ENCODE assay signal across 8 cellular contexts in the genomic region with DNA sequence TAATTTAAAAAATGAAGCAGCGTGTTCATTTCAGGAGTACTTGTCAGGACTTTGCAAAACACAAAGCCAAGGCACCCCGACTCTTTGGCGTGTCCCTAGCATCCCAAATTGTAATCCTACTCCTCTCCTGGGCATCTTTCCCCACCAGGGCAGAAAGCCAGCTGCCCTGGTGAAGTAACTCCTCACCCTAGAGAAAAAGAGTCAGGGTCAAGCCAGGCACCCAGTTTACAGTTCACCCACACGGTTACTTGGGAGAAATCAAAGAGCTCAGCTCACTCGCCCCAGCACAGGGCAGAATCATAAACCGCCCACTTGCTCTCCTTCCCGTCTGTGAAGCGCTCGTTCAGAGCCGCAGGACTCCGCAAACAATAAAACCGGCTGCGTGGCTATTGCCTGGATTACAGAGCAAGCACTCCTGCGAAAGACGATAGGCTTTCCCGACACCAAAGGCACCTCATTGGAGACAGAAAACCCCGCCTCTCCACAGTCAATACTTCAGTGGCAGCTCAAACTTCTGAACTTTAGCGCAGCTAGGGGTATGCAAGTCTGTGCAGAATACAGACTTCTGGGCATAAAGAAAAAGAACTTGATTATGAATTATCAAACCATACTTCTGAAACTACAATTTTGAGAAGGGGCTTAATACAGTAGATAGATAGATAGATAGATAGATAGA.
A peak's percentile ranks its signal among the peaks of the same experiment; 100 is the strongest.
DNase-seq lines count a peak whose midpoint lies in the region; FAIRE-seq and TF ChIP-seq lines count a peak whose summit lies in the region.

No MANE protein-coding gene starts in this region.

- no peaks in the 10 kb centered on the region for H3K36me3 Mint-ChIP-seq in mesothelial cell of epicardium
- H3K36me3 Mint-ChIP-seq in T-helper 2 cell treated with Interferon-gamma antibody and Interleukin-4, amounts not matched to agents 5 μg/mL and 100 μg/mL, for 36 hours (ENCODE audit: low read depth) = no peaks in the 10 kb centered on the region

- H3K4me1 ChIP-seq in vagina = peaks cover 15% of the 10 kb centered on the region

- no peak overlapping the region for H3K4me3 Mint-ChIP-seq in mesothelial cell of epicardium
- no peak overlapping the region for H3K4me3 Mint-ChIP-seq in T-helper 2 cell treated with Interferon-gamma antibody and Interleukin-4, amounts not matched to agents 5 μg/mL and 100 μg/mL, for 36 hours

- no peaks in the 10 kb centered on the region for H3K9me3 Mint-ChIP-seq in mesothelial cell of epicardium
- no peaks in the 10 kb centered on the region for H3K9me3 Mint-ChIP-seq in T-helper 2 cell treated with Interferon-gamma antibody and Interleukin-4, amounts not matched to agents 5 μg/mL and 100 μg/mL, for 36 hours

- peaks cover 37% of the 10 kb centered on the region for H3K4me1 Mint-ChIP-seq in mesothelial cell of epicardium
- H3K4me1 Mint-ChIP-seq in T-helper 2 cell treated with Interferon-gamma antibody and Interleukin-4, amounts not matched to agents 5 μg/mL and 100 μg/mL, for 36 hours (ENCODE audit: low read depth) = no peaks in the 10 kb centered on the region

- intact Hi-C loops in vagina (cut with DNase I) = no loop called here

- H3K27me3 ChIP-seq in vagina = no peaks in the 10 kb centered on the region

- no peak overlapping the region for H3K27ac Mint-ChIP-seq in mesothelial cell of epicardium
- H3K27ac Mint-ChIP-seq in T-helper 2 cell treated with Interferon-gamma antibody and Interleukin-4, amounts not matched to agents 5 μg/mL and 100 μg/mL, for 36 hours = no peak overlapping the region

- H3K9me3 ChIP-seq in vagina = no peaks in the 10 kb centered on the region

- no peak for TF ChIP-seq CTCF in mesothelial cell of epicardium (IDR thresholded peaks at IDR 0.05; ENCODE audit: unreplicated experiment)
- TF ChIP-seq CTCF in vagina (IDR thresholded peaks at IDR 0.05) = no peak

- FAIRE-seq in GM12892 (lab: Jason Lieb, UNC) = no peak

- TF ChIP-seq POLR2A in vagina (IDR thresholded peaks at IDR 0.05) (no peak), GM12892 (IDR thresholded peaks at IDR 0.05; ENCODE audit: low read depth, low read length) (no peak)

- H3K36me3 ChIP-seq in vagina = no peaks in the 10 kb centered on the region

- DNase-seq in NCI-H187 (lab: John Stamatoyannopoulos, UW) = peak; percentile 28 to 31
- DNase-seq in NCI-H187 treated with DMSO at 0.1 percent for 48 hours (lab: John Stamatoyannopoulos, UW) = no peak
- DNase-seq in NCI-H69 (lab: John Stamatoyannopoulos, UW) = peak; percentile 99
- peak; percentile 81 for DNase-seq in epidermal melanocyte (ENCODE audit: insufficient read length, low spot score)
- DNase-seq in mesothelial cell of epicardium (ENCODE audit: low spot score in 2 of 2, unreplicated experiment in 2 of 2) = peak; percentile 48 to 79
- no peak for DNase-seq in vagina (ENCODE audit: extremely low spot score in 2 of 2)
- DNase-seq in T-helper 2 cell treated with Interferon-gamma antibody and Interleukin-4, amounts not matched to agents 5 μg/mL and 100 μg/mL, for 36 hours (ENCODE audit: low spot score) = no peak
- no peak for DNase-seq in GM12892 (ENCODE audit: insufficient read length)

- peak overlapping the region; percentile 25 to 32 for H3K4me3 ChIP-seq in vagina

- H3K27me3 Mint-ChIP-seq in mesothelial cell of epicardium (ENCODE audit: low read depth) = no peaks in the 10 kb centered on the region
- peaks cover 20% of the 10 kb centered on the region for H3K27me3 Mint-ChIP-seq in T-helper 2 cell treated with Interferon-gamma antibody and Interleukin-4, amounts not matched to agents 5 μg/mL and 100 μg/mL, for 36 hours (ENCODE audit: low read depth)

- peak overlapping the region; percentile 1 for H3K27ac ChIP-seq in vagina

Comparison
In these comparisons a context has a peak if more than half of its experiments do, and no peak if none do; other contexts are left out.
1. DNase-seq: peak in NCI-H187 (2 of 2), NCI-H69 (single experiment), epidermal melanocyte (single experiment) and mesothelial cell of epicardium (2 of 2); none in NCI-H187 treated with DMSO at 0.1 percent for 48 hours (single experiment), vagina (0 of 2), T-helper 2 cell treated with Interferon-gamma antibody and Interleukin-4, amounts not matched to agents 5 μg/mL and 100 μg/mL, for 36 hours (single experiment) and GM12892 (single experiment).